Comparison of ENCODE assay signal across 8 cellular contexts in genomic region chr10:79347894-79348639, GRCh38. TPM values are rescaled to one million over a fixed set of nuclear protein-coding genes. Genes with fewer than 3 reads are reported as not detected.
A peak's percentile ranks its signal among the peaks of the same experiment; 100 is the strongest.
DNase-seq lines count a peak whose midpoint lies in the region; ATAC-seq and TF ChIP-seq lines count a peak whose summit lies in the region.

No MANE protein-coding gene starts in this region.

- TF ChIP-seq EP300 in gastroesophageal sphincter (IDR thresholded peaks at IDR 0.05) = no peak

- TF ChIP-seq POLR2A in gastroesophageal sphincter (IDR thresholded peaks at IDR 0.05) = no peak

- H3K4me1 Mint-ChIP-seq in osteocyte (ENCODE audit: unreplicated experiment) = peaks cover 20% of the 10 kb centered on the region

- WGBS in gastroesophageal sphincter (ENCODE audit: low coverage in 1 of 2), 2 donors = 20 to 36% methylated on average over 1 to 2 of the region's 34 CpGs
- 8% methylated on average over 34 of the region's 34 CpGs for WGBS in thymus

- H3K27me3 ChIP-seq in gastroesophageal sphincter = no peaks in the 10 kb centered on the region
- H3K27me3 ChIP-seq in thymus (ENCODE audit: control insufficient read depth, insufficient read depth) = no peaks in the 10 kb centered on the region

- H3K4me3 Mint-ChIP-seq in osteocyte (ENCODE audit: unreplicated experiment) = peak overlapping the region; percentile 77

- peaks cover 0 to 40% (median 17%) of the 10 kb centered on the region in 3 donors for H3K4me1 ChIP-seq in gastroesophageal sphincter
- H3K4me1 ChIP-seq in thymus (ENCODE audit: control insufficient read depth, insufficient read depth, low read length) = peaks cover 8% of the 10 kb centered on the region

- DNase-seq in AG09309 (ENCODE audit: low read depth) (peak; percentile 27), activated gamma-delta T cell (lab: John Stamatoyannopoulos, UW) (peak; percentile 69), osteocyte (ENCODE audit: extremely low spot score, unreplicated experiment) (peak; percentile 85)

- H3K9me3 Mint-ChIP-seq in osteocyte (ENCODE audit: unreplicated experiment) = no peaks in the 10 kb centered on the region

- H3K9me3 ChIP-seq in gastroesophageal sphincter (no peaks in the 10 kb centered on the region), thymus (ENCODE audit: control insufficient read depth) (no peaks in the 10 kb centered on the region)

- H3K27me3 Mint-ChIP-seq in osteocyte (ENCODE audit: unreplicated experiment) = no peaks in the 10 kb centered on the region

- peaks cover 0 to 42% of the 10 kb centered on the region in 2 donors for H3K36me3 ChIP-seq in gastroesophageal sphincter
- H3K36me3 ChIP-seq in thymus (ENCODE audit: control insufficient read depth, insufficient read depth) = peaks cover 37% of the 10 kb centered on the region

- TF ChIP-seq CTCF in AG09309 (IDR thresholded peaks at IDR 0.05; ENCODE audit: control insufficient read depth, insufficient read depth, low read depth, low read length, missing control alignments) (no peak), gastroesophageal sphincter (IDR thresholded peaks at IDR 0.05) (no peak), osteocyte (IDR thresholded peaks at IDR 0.05) (no peak)

- H3K27ac Mint-ChIP-seq in osteocyte (ENCODE audit: unreplicated experiment) = peak overlapping the region; percentile 81

- peaks cover 14% of the 10 kb centered on the region for H3K36me3 Mint-ChIP-seq in osteocyte (ENCODE audit: unreplicated experiment)

- H3K27ac ChIP-seq in gastroesophageal sphincter = peak overlapping the region; percentile 36 to 92 (median 91)
- peak overlapping the region; percentile 89 for H3K27ac ChIP-seq in thymus (ENCODE audit: low read depth)

- ATAC-seq in GM18868 (IDR thresholded peaks at IDR 0.05; ENCODE audit: unreplicated experiment) (peak; percentile 74), HG03066 (IDR thresholded peaks at IDR 0.05; ENCODE audit: low read depth, unreplicated experiment) (peak; percentile 75), gastroesophageal sphincter (peak; percentile 70)

- peak overlapping the region; percentile 91 for H3K4me3 ChIP-seq in AG09309 (ENCODE audit: control insufficient read depth, low read depth, low read length)
- peak overlapping the region; percentile 45 to 89 for H3K4me3 ChIP-seq in gastroesophageal sphincter
- peak overlapping the region; percentile 67 for H3K4me3 ChIP-seq in thymus (ENCODE audit: low read length)

TF ChIP-seq in PFSK-1, 5 proteins besides CTCF, POLR2A, EP300 and RAD21:
- TF ChIP-seq POLR2AphosphoS5 (IDR thresholded peaks at IDR 0.05; ENCODE audit: low read depth, low read length) (peak; percentile 10; the same call in 1 of the 2 replicates), REST (IDR thresholded peaks at IDR 0.05; ENCODE audit: insufficient read depth in 1 of 2, low read depth in 2 of 2, low read length in 2 of 2) (no peak), TAF1 (IDR thresholded peaks at IDR 0.05; ENCODE audit: borderline replicate concordance, insufficient read depth, low read length) (no peak), FOXP2 (optimal IDR thresholded peaks at IDR 0.05; ENCODE audit: borderline replicate concordance, extremely low read depth, extremely low read length, insufficient read depth) (no peak), SIN3A (IDR thresholded peaks at IDR 0.05; ENCODE audit: borderline replicate concordance, insufficient read depth, low read length) (peak; percentile 85; the same call in 1 of the 2 replicates)
TF ChIP-seq in PFSK-1: peak in this region for 2.

RNA-seq across cellular contexts. Expression of gene PPIF, which starts 0.8 kb away (rescaled TPM):
- 214 TPM for polyA plus RNA-seq in PFSK-1 (2012; ENCODE audit: insufficient read length, low read depth)
- total RNA-seq in gastroesophageal sphincter (10 to 100 TPM; 16.5 to 38.0 (median 22.8) TPM), osteocyte (17.0 and 20.7 TPM in 2 replicates)
- 34.9 TPM for polyA plus RNA-seq in thymus

Comparison
In these comparisons a context has a peak if more than half of its experiments do, and no peak if none do; other contexts are left out.
1. Peak in every context shown above with its lines: DNase-seq, ATAC-seq, H3K4me3 ChIP-seq and H3K27ac ChIP-seq.
2. DNase-seq: peak in every context shown above with its lines; median percentile 85 in osteocyte; 69 in activated gamma-delta T cell; 27 in AG09309.